In the genomic region with DNA sequence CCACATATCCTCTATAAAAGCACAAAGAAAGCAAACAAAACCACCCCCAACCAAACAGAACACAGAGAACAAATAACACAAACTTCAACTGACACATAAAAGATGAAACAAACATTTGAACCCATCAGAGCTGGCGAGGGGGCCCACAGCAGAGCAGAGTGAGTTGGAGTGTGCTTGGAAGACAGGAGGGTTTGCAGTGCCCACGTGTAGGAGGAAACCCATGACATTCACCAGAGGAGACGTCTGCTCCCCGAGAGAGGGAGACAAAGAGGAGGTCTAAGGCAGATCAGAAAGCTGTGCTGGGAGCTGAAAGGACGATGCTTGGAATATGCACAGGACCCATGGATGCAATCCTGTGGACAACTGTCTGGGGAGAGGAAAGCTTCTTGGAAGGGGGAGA, we compare ENCODE assay signal across 8 cellular contexts. TPM values are rescaled to one million over a fixed set of nuclear protein-coding genes. Genes with fewer than 3 reads are reported as not detected.
A peak's percentile ranks its signal among the peaks of the same experiment; 100 is the strongest.
DNase-seq lines count a peak whose midpoint lies in the region; ATAC-seq and TF ChIP-seq lines count a peak whose summit lies in the region.

No MANE protein-coding gene starts in this region.

- no peaks in the 10 kb centered on the region for H3K36me3 Mint-ChIP-seq in activated CD4-positive, alpha-beta T cell treated with anti-CD3 and anti-CD28 coated beads, Interleukin-2, amount 10 ng/mL, durations not matched to agents 7 days and 5 days (ENCODE audit: low read depth)

- POLR2A ChIA-PET in activated CD4-positive, alpha-beta T cell treated with anti-CD3 and anti-CD28 coated beads, Interleukin-2, amount 10 ng/mL, durations not matched to agents 7 days and 5 days (lab: Charles Lee): no interaction called here

- H3K27me3 Mint-ChIP-seq in activated CD4-positive, alpha-beta T cell treated with anti-CD3 and anti-CD28 coated beads, Interleukin-2, amount 10 ng/mL, durations not matched to agents 7 days and 5 days: peaks cover 6% of the 10 kb centered on the region

- no peaks in the 10 kb centered on the region for H3K4me1 Mint-ChIP-seq in activated CD4-positive, alpha-beta T cell treated with anti-CD3 and anti-CD28 coated beads, Interleukin-2, amount 10 ng/mL, durations not matched to agents 7 days and 5 days

- ATAC-seq in HG02798 (IDR thresholded peaks at IDR 0.05; ENCODE audit: poor library complexity, unreplicated experiment) (peak; percentile 70), SK-N-SH treated with all-trans-retinoic acid at 6 μM for 48 hours (peak; percentile 94)

- peak; percentile 73 for DNase-seq in GM03348 (ENCODE audit: low spot score)
- DNase-seq in lung microvascular endothelial cell (ENCODE audit: low read depth in 2 of 2): peak; percentile 23 to 65
- DNase-seq in activated CD4-positive, alpha-beta T cell treated with anti-CD3 and anti-CD28 coated beads, Interleukin-2, amount 10 ng/mL, durations not matched to agents 7 days and 5 days: no peak
- no peak for DNase-seq in anterior cingulate cortex (lab: John Stamatoyannopoulos, UW)
- no peak for DNase-seq in nucleus accumbens (lab: John Stamatoyannopoulos, UW)
- DNase-seq in putamen (ENCODE audit: low spot score): no peak

- H3K27ac Mint-ChIP-seq in activated CD4-positive, alpha-beta T cell treated with anti-CD3 and anti-CD28 coated beads, Interleukin-2, amount 10 ng/mL, durations not matched to agents 7 days and 5 days: no peak overlapping the region

- CTCF ChIA-PET in activated CD4-positive, alpha-beta T cell treated with anti-CD3 and anti-CD28 coated beads, Interleukin-2, amount 10 ng/mL, durations not matched to agents 7 days and 5 days (lab: Charles Lee): no interaction called here

- H3K9me3 Mint-ChIP-seq in activated CD4-positive, alpha-beta T cell treated with anti-CD3 and anti-CD28 coated beads, Interleukin-2, amount 10 ng/mL, durations not matched to agents 7 days and 5 days: no peaks in the 10 kb centered on the region

- no peak overlapping the region for H3K4me3 Mint-ChIP-seq in activated CD4-positive, alpha-beta T cell treated with anti-CD3 and anti-CD28 coated beads, Interleukin-2, amount 10 ng/mL, durations not matched to agents 7 days and 5 days

TF ChIP-seq in SK-N-SH treated with all-trans-retinoic acid at 6 μM for 48 hours, 23 proteins besides CTCF, POLR2A, EP300 and RAD21:
- TF ChIP-seq ZNF70 (CRISPR knock-in tag; IDR thresholded peaks at IDR 0.05): no peak
- TF ChIP-seq CREB5 (CRISPR knock-in tag; IDR thresholded peaks at IDR 0.05; ENCODE audit: low read depth): no peak
- TF ChIP-seq ARNTL (CRISPR knock-in tag; IDR thresholded peaks at IDR 0.05; ENCODE audit: borderline replicate concordance, low read depth): no peak
- no peak for TF ChIP-seq ZC3H10 (CRISPR knock-in tag; IDR thresholded peaks at IDR 0.05)
- TF ChIP-seq ZFP3 (CRISPR knock-in tag; IDR thresholded peaks at IDR 0.05): no peak
- TF ChIP-seq, protein P1, sequence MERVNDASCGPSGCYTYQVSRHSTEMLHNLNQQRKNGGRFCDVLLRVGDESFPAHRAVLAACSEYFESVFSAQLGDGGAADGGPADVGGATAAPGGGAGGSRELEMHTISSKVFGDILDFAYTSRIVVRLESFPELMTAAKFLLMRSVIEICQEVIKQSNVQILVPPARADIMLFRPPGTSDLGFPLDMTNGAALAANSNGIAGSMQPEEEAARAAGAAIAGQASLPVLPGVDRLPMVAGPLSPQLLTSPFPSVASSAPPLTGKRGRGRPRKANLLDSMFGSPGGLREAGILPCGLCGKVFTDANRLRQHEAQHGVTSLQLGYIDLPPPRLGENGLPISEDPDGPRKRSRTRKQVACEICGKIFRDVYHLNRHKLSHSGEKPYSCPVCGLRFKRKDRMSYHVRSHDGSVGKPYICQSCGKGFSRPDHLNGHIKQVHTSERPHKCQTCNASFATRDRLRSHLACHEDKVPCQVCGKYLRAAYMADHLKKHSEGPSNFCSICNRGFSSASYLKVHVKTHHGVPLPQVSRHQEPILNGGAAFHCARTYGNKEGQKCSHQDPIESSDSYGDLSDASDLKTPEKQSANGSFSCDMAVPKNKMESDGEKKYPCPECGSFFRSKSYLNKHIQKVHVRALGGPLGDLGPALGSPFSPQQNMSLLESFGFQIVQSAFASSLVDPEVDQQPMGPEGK (CRISPR knock-in tag; IDR thresholded peaks at IDR 0.05; ENCODE audit: borderline replicate concordance): no peak
- no peak for TF ChIP-seq CSDC2 (CRISPR knock-in tag; IDR thresholded peaks at IDR 0.05)
- no peak for TF ChIP-seq OSR1 (CRISPR knock-in tag; IDR thresholded peaks at IDR 0.05)
- no peak for TF ChIP-seq POU6F1 (CRISPR knock-in tag; IDR thresholded peaks at IDR 0.05; ENCODE audit: borderline replicate concordance, low read depth)
- no peak for TF ChIP-seq TOX (CRISPR knock-in tag; IDR thresholded peaks at IDR 0.05; ENCODE audit: borderline replicate concordance)
- TF ChIP-seq ZNF565 (CRISPR knock-in tag; conservative IDR thresholded peaks at IDR 0.05; ENCODE audit: low read depth): no peak
- no peak for TF ChIP-seq PPARA (CRISPR knock-in tag; IDR thresholded peaks at IDR 0.05; ENCODE audit: borderline replicate concordance)
- TF ChIP-seq RARB (CRISPR knock-in tag; IDR thresholded peaks at IDR 0.05): no peak
- no peak for TF ChIP-seq SNAI2 (CRISPR knock-in tag; IDR thresholded peaks at IDR 0.05)
- TF ChIP-seq TCF4 (CRISPR knock-in tag; IDR thresholded peaks at IDR 0.05; ENCODE audit: borderline replicate concordance): no peak
- no peak for TF ChIP-seq ZFP30 (CRISPR knock-in tag; IDR thresholded peaks at IDR 0.05)
- TF ChIP-seq GLIS3 (CRISPR knock-in tag; IDR thresholded peaks at IDR 0.05): no peak
- no peak for TF ChIP-seq TSHZ2 (CRISPR knock-in tag; IDR thresholded peaks at IDR 0.05)
- no peak for TF ChIP-seq BACH2 (CRISPR knock-in tag; IDR thresholded peaks at IDR 0.05; ENCODE audit: borderline replicate concordance)

RNA-seq across cellular contexts. Expression of gene MRPL36, which starts 27.0 kb away (rescaled TPM):
- 42.1 and 54.2 TPM in 2 replicates for total RNA-seq in lung microvascular endothelial cell
- total RNA-seq in activated CD4-positive, alpha-beta T cell treated with anti-CD3 and anti-CD28 coated beads, Interleukin-2, amount 10 ng/mL, durations not matched to agents 7 days and 5 days: 10 to 100 TPM; 41.5 to 46.9 TPM

RNA-seq across cellular contexts. Expression of gene NDUFS6, which starts 28.6 kb away (rescaled TPM):
- 32.3 and 33.8 TPM in 2 replicates for total RNA-seq in lung microvascular endothelial cell
- 10 to 100 TPM; 20.8 to 31.7 TPM for total RNA-seq in activated CD4-positive, alpha-beta T cell treated with anti-CD3 and anti-CD28 coated beads, Interleukin-2, amount 10 ng/mL, durations not matched to agents 7 days and 5 days

Comparison
In these comparisons a context has a peak if more than half of its experiments do, and no peak if none do; other contexts are left out.
1. DNase-seq: peak in GM03348 (single experiment) and lung microvascular endothelial cell (2 of 2); none in activated CD4-positive, alpha-beta T cell treated with anti-CD3 and anti-CD28 coated beads, Interleukin-2, amount 10 ng/mL, durations not matched to agents 7 days and 5 days (single experiment), anterior cingulate cortex (0 of 58), nucleus accumbens (0 of 56) and putamen (single experiment).